Comparison of ENCODE assay signal across 2 cellular contexts in genomic region chr4:38547052-38547451, GRCh38.
TF ChIP-seq lines count a peak whose summit lies in the region.

No MANE protein-coding gene starts in this region.

TF ChIP-seq in GM23338, 12 proteins besides CTCF, POLR2A, EP300 and RAD21:
- TF ChIP-seq ZNF331 (CRISPR knock-in tag; IDR thresholded peaks at IDR 0.05; ENCODE audit: low read depth) = no peak
- TF ChIP-seq REST (IDR thresholded peaks at IDR 0.05; ENCODE audit: unreplicated experiment) = no peak
- TF ChIP-seq ZNF114 (CRISPR knock-in tag; IDR thresholded peaks at IDR 0.05) = no peak
- no peak for TF ChIP-seq JUNB (IDR thresholded peaks at IDR 0.05; ENCODE audit: unreplicated experiment)
- no peak for TF ChIP-seq STAT1 (IDR thresholded peaks at IDR 0.05; ENCODE audit: unreplicated experiment)
- no peak for TF ChIP-seq ZNF462 (CRISPR knock-in tag; IDR thresholded peaks at IDR 0.05)
- TF ChIP-seq ETS1 (IDR thresholded peaks at IDR 0.05) = no peak
- TF ChIP-seq POLR2AphosphoS5 (IDR thresholded peaks at IDR 0.05; ENCODE audit: low read depth) = no peak
- no peak for TF ChIP-seq EZH2 (IDR thresholded peaks at IDR 0.05; ENCODE audit: low read depth, unreplicated experiment)

TF ChIP-seq in H1, 55 proteins besides CTCF, POLR2A, EP300 and RAD21:
- TF ChIP-seq TCF12 (IDR thresholded peaks at IDR 0.05; ENCODE audit: low read depth, low read length) (0 out of 2 replicates have a peak, but pooled peaks have one; percentile 27), GTF2F1 (IDR thresholded peaks at IDR 0.05; ENCODE audit: borderline replicate concordance, low read depth, low read length) (no peak), POLR2AphosphoS5 (IDR thresholded peaks at IDR 0.05; ENCODE audit: low read depth, low read length) (peak; percentile 78; the same call in 1 of the 2 replicates), SP2 (IDR thresholded peaks at IDR 0.05; ENCODE audit: low read length) (no peak)
